ENCODE assay signal across 1 cellular context in the genomic region with DNA sequence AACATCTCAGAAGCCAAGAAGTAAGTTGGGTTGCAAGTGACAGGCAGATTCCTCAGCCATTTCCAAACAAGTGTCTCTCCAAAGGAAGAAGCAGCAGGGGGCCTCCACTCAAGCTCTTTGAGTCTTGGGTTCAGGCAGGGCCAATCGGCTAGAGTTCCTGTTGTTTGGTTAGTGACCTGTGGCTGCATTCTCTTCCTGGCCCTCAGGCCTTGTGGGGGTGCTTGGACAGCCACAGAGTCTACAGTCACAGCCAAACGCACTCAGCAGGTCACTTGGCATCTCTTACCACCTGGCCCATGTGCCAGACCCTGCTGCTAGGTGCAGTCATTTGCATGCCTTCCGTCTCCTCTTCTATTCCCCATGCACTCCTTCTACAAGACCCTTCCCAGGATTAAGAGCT.
TF ChIP-seq lines count a peak whose summit lies in the region.

No MANE protein-coding gene starts in this region.

TF ChIP-seq in IMR-90, 13 proteins besides CTCF, POLR2A, EP300 and RAD21 (continued from another document):
- no peak for TF ChIP-seq ELK1 (IDR thresholded peaks at IDR 0.05; ENCODE audit: borderline replicate concordance, low read depth, low read length)
- TF ChIP-seq RFX5 (IDR thresholded peaks at IDR 0.05; ENCODE audit: low read depth, low read length), result no peak
- no peak for TF ChIP-seq FOS (IDR thresholded peaks at IDR 0.05; ENCODE audit: low read depth, low read length)
- no peak for TF ChIP-seq BHLHE40 (IDR thresholded peaks at IDR 0.05; ENCODE audit: low read depth, low read length)
- TF ChIP-seq USF2 (IDR thresholded peaks at IDR 0.05; ENCODE audit: low read depth, low read length), result no peak
- no peak for TF ChIP-seq CEBPB (IDR thresholded peaks at IDR 0.05; ENCODE audit: low read depth, low read length)
